Comparison of ENCODE assay signal across 1 cellular context in genomic region chr9:133892193-133892920, GRCh38.
TF ChIP-seq lines count a peak whose summit lies in the region.

No MANE protein-coding gene starts in this region.

TF ChIP-seq in HepG2, 621 proteins besides CTCF, POLR2A, EP300 and RAD21 (continued from another document and continues in another):
- no peak; the same call in 1 of the 2 replicates for TF ChIP-seq ZNF646 (CRISPR knock-in tag; IDR thresholded peaks at IDR 0.05)
- 0 out of 2 replicates have a peak, but pooled peaks have one; percentile 42 for TF ChIP-seq PBX2 (CRISPR knock-in tag; IDR thresholded peaks at IDR 0.05)
- peak; percentile 97 for TF ChIP-seq TOPORS (CRISPR knock-in tag; IDR thresholded peaks at IDR 0.05)
- TF ChIP-seq ZIK1 (CRISPR knock-in tag; IDR thresholded peaks at IDR 0.05; ENCODE audit: borderline replicate concordance, low read depth), result peak; percentile 69; the same call in 1 of the 2 replicates
- TF ChIP-seq ZFP36 (IDR thresholded peaks at IDR 0.05; ENCODE audit: borderline replicate concordance, low read depth, low read length, partially characterized antibody), result no peak
- TF ChIP-seq ZNF639 (CRISPR knock-in tag; conservative IDR thresholded peaks at IDR 0.05), result peak; percentile 64; the same call in 1 of the 2 replicates
- no peak for TF ChIP-seq FOXM1 (CRISPR knock-in tag; IDR thresholded peaks at IDR 0.05)
- TF ChIP-seq DZIP1 (CRISPR knock-in tag; IDR thresholded peaks at IDR 0.05), result no peak
- no peak for TF ChIP-seq ZNF672 (CRISPR knock-in tag; IDR thresholded peaks at IDR 0.05)
- TF ChIP-seq SOX5 (CRISPR knock-in tag; IDR thresholded peaks at IDR 0.05; ENCODE audit: borderline replicate concordance), result peak; percentile 94
- peak; percentile 97 for TF ChIP-seq FOXA3 (CRISPR knock-in tag; IDR thresholded peaks at IDR 0.05)
- peak; percentile 67; the same call in 1 of the 2 replicates for TF ChIP-seq ZNF800 (CRISPR knock-in tag; IDR thresholded peaks at IDR 0.05)
- TF ChIP-seq ZNF850 (CRISPR knock-in tag; conservative IDR thresholded peaks at IDR 0.05), result no peak
- TF ChIP-seq SSRP1 (CRISPR knock-in tag; IDR thresholded peaks at IDR 0.05), result no peak; the same call in 1 of the 2 replicates
- TF ChIP-seq IRF1 (CRISPR knock-in tag; IDR thresholded peaks at IDR 0.05; ENCODE audit: low read depth), result no peak
- TF ChIP-seq HOXA5 (CRISPR knock-in tag; IDR thresholded peaks at IDR 0.05), result peak; percentile 94
- TF ChIP-seq RELA (CRISPR knock-in tag; IDR thresholded peaks at IDR 0.05), result peak; percentile 85
- no peak; the same call in 1 of the 2 replicates for TF ChIP-seq ZNF550 (CRISPR knock-in tag; IDR thresholded peaks at IDR 0.05; ENCODE audit: borderline replicate concordance)
- peak; percentile 78; the same call in 1 of the 2 replicates for TF ChIP-seq ZNF768 (CRISPR knock-in tag; IDR thresholded peaks at IDR 0.05)
- TF ChIP-seq PHF21A (CRISPR knock-in tag; IDR thresholded peaks at IDR 0.05), result peak; percentile 100
- no peak for TF ChIP-seq ZNF180 (CRISPR knock-in tag; IDR thresholded peaks at IDR 0.05; ENCODE audit: borderline replicate concordance, low read depth)
- peak; percentile 76 for TF ChIP-seq HNRNPK (IDR thresholded peaks at IDR 0.05; ENCODE audit: low read depth, low read length, poor library complexity, severe bottlenecking)
- no peak for TF ChIP-seq U2AF2 (IDR thresholded peaks at IDR 0.05; ENCODE audit: low read depth, low read length)
- TF ChIP-seq ZSCAN29 (CRISPR knock-in tag; conservative IDR thresholded peaks at IDR 0.05), result peak; percentile 98
- 0 out of 2 replicates have a peak, but pooled peaks have one; percentile 65 for TF ChIP-seq RARG (CRISPR knock-in tag; IDR thresholded peaks at IDR 0.05; ENCODE audit: low read depth)
- peak; percentile 82 for TF ChIP-seq ZNF709 (CRISPR knock-in tag; IDR thresholded peaks at IDR 0.05)
- 0 out of 2 replicates have a peak, but pooled peaks have one; percentile 79 for TF ChIP-seq RNF219 (CRISPR knock-in tag; IDR thresholded peaks at IDR 0.05)
- no peak for TF ChIP-seq PRPF4 (IDR thresholded peaks at IDR 0.05; ENCODE audit: low read depth, low read length, poor library complexity, severe bottlenecking)
- TF ChIP-seq REL (CRISPR knock-in tag; conservative IDR thresholded peaks at IDR 0.05), result peak; percentile 91
- TF ChIP-seq NR2F2 (IDR thresholded peaks at IDR 0.05; ENCODE audit: borderline replicate concordance, low read depth), result no peak
- TF ChIP-seq ZNF776 (CRISPR knock-in tag; IDR thresholded peaks at IDR 0.05), result no peak
- peak; percentile 69; the same call in 1 of the 2 replicates for TF ChIP-seq MXD3 (CRISPR knock-in tag; IDR thresholded peaks at IDR 0.05)
- TF ChIP-seq ZNF121 (CRISPR knock-in tag; IDR thresholded peaks at IDR 0.05), result peak; percentile 69; the same call in 1 of the 2 replicates
- TF ChIP-seq ZNF75D (CRISPR knock-in tag; IDR thresholded peaks at IDR 0.05; ENCODE audit: borderline replicate concordance), result no peak
- TF ChIP-seq HES4 (CRISPR knock-in tag; IDR thresholded peaks at IDR 0.05; ENCODE audit: borderline replicate concordance), result peak; percentile 60; the same call in 1 of the 2 replicates
- no peak for TF ChIP-seq MTF2 (CRISPR knock-in tag; IDR thresholded peaks at IDR 0.05; ENCODE audit: borderline replicate concordance)
- TF ChIP-seq TGIF2 (CRISPR knock-in tag; IDR thresholded peaks at IDR 0.05), result peak; percentile 17; the same call in 1 of the 2 replicates
